In genomic region chr10:71771821-71772617, GRCh38 we compare ENCODE assay signal across 1 cellular context.
TF ChIP-seq lines count a peak whose summit lies in the region.

No MANE protein-coding gene starts in this region.

TF ChIP-seq in Ishikawa, 13 proteins besides CTCF, POLR2A, EP300 and RAD21 (continued from another document):
- TF ChIP-seq CEBPB (IDR thresholded peaks at IDR 0.05): no peak; the same call in 1 of the 2 replicates
- no peak for TF ChIP-seq EGR1 (IDR thresholded peaks at IDR 0.05)
- no peak for TF ChIP-seq TAF1 (IDR thresholded peaks at IDR 0.05; ENCODE audit: low read depth)
- TF ChIP-seq, protein P1, sequence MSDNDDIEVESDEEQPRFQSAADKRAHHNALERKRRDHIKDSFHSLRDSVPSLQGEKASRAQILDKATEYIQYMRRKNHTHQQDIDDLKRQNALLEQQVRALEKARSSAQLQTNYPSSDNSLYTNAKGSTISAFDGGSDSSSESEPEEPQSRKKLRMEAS (IDR thresholded peaks at IDR 0.05): no peak
